Comparison of ENCODE assay signal across 33 cellular contexts in genomic region chr3:149515242-149515641, GRCh38. TPM values are rescaled to one million over a fixed set of nuclear protein-coding genes. Genes with fewer than 3 reads are reported as not detected.
"Had no signal": no experiment of that assay in that cellular context is flagged by ENCODE, and none has a peak within 500 bp of the region (broad histone marks: within the 10 kb centered on the region; RNA-seq: fewer than 3 reads in every experiment).

No MANE protein-coding gene starts in this region.

- H3K27ac Mint-ChIP-seq: dendritic cell treated with granulocyte-macrophage colony-stimulating factor and Interleukin-4, amounts not matched to agents 40 ng/mL and 50 ng/mL, for 4 days; effector memory CD8-positive, alpha-beta T cell; endodermal cell; mesothelial cell of epicardium; naive B cell had no signal

- H3K4me1 ChIP-seq: colonic mucosa, gastrocnemius medialis had no signal

- ATAC-seq: effector memory CD8-positive, alpha-beta T cell; esophagus mucosa; gastrocnemius medialis; heart right ventricle; left cardiac atrium; left lung; left ventricle myocardium superior; lower lobe of right lung; mucosa of descending colon had no signal

- FAIRE-seq: endometrium, islet of Langerhans, keratinocyte had no signal

- H3K36me3 Mint-ChIP-seq: naive B cell had no signal

- H3K27me3 ChIP-seq: colonic mucosa, esophagus squamous epithelium, gastrocnemius medialis, heart right ventricle, left lung had no signal

- H3K36me3 ChIP-seq: colonic mucosa had no signal

- H3K27ac ChIP-seq: colonic mucosa, epithelial cell of prostate, esophagus squamous epithelium, gastrocnemius medialis, heart right ventricle, left lung, lower lobe of right lung had no signal

- H3K4me3 ChIP-seq: colonic mucosa, esophagus squamous epithelium, gastrocnemius medialis, heart right ventricle, left lung, lower lobe of right lung, mucosa of descending colon had no signal

- H3K9me3 Mint-ChIP-seq: dendritic cell treated with granulocyte-macrophage colony-stimulating factor and Interleukin-4, amounts not matched to agents 40 ng/mL and 50 ng/mL, for 4 days; effector memory CD8-positive, alpha-beta T cell; endodermal cell; mesothelial cell of epicardium; naive B cell had no signal

- H3K4me3 Mint-ChIP-seq: dendritic cell treated with granulocyte-macrophage colony-stimulating factor and Interleukin-4, amounts not matched to agents 40 ng/mL and 50 ng/mL, for 4 days; effector memory CD8-positive, alpha-beta T cell; endodermal cell; mesothelial cell of epicardium; naive B cell had no signal

- DNase-seq: colonic mucosa; cortex of kidney; effector CD8-positive, alpha-beta T cell; effector memory CD8-positive, alpha-beta T cell; endodermal cell; erythroblast; esophagus squamous epithelium; foreskin fibroblast; foreskin melanocyte; gastrocnemius medialis; glutamatergic neuron; head of caudate nucleus; heart right ventricle; hippocampal formation; left cardiac atrium; left lung; left ventricle myocardium superior; lower lobe of right lung; mesenchymal stem cell; mucosa of descending colon; naive B cell had no signal

- H3K9me3 ChIP-seq: colonic mucosa, esophagus squamous epithelium, gastrocnemius medialis, heart right ventricle, left lung, lower lobe of right lung, mucosa of descending colon had no signal

RNA-seq across cellular contexts. Expression of gene TM4SF4, which starts 40.7 kb away (rescaled TPM):
- total RNA-seq: dermis microvascular lymphatic vessel endothelial cell, endodermal cell, esophagus mucosa, esophagus squamous epithelium, glomerular endothelial cell, heart right ventricle, kidney epithelial cell, left ventricle myocardium superior, lower leg skin, lower lobe of right lung, lung microvascular endothelial cell had no signal
- polyA plus RNA-seq: heart right ventricle, keratinocyte had no signal
